In the genomic region with DNA sequence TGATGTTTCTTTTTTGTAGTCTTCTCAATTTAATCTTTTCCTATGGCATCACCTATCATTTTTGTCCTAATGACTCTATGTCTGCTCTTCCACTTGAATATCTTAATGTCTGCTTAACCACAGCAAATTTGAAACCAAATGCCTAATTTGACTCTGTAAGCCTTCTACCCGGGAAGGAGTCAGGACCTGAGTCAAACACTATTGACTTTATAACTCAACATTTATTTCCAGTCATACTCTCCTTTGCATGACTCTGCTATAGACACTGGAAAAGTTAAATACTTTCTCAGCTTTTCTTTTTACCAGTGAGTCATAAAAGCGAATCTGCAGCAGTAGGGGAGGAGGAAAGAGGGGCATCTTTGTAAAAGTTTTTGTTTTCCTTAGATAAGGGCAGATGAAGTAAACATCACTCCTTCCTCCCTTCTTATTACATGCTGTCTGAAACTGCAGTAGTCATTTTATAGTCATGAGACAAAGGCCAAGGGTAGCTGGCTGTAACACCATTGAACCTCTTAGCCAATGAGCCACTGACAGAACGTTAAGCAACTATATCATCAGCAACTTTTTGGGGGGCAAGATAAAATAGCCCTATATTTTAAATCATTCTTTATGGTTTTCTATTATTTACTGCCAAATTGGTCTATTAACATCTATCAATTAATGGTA, we compare ENCODE assay signal across 27 cellular contexts.
DNase-seq lines count a peak whose midpoint lies in the region; ATAC-seq, FAIRE-seq and TF ChIP-seq lines count a peak whose summit lies in the region.
"Had no signal": no experiment of that assay in that cellular context is flagged by ENCODE, and none has a peak within 500 bp of the region (broad histone marks: within the 10 kb centered on the region; RNA-seq: fewer than 3 reads in every experiment).

No MANE protein-coding gene starts in this region.

- H3K36me3 ChIP-seq in bronchial epithelial cell (ENCODE audit: control insufficient read depth, insufficient read depth, low read length) (no peaks in the 10 kb centered on the region), mucosa of descending colon (ENCODE audit: low read depth) (no peaks in the 10 kb centered on the region), transverse colon (no peaks in the 10 kb centered on the region), SK-N-SH (replicated peaks in 1 of 2; ENCODE audit: control insufficient read depth in 1 of 2, insufficient read depth in 2 of 2, low read length in 1 of 2) (no peaks in the 10 kb centered on the region)
- H3K36me3 ChIP-seq: BE2C, BLaER1 had no signal

- no peak overlapping the region for H3K9ac ChIP-seq in SK-N-SH
- H3K9ac ChIP-seq: BLaER1 had no signal

- no peaks in the 10 kb centered on the region for H3K79me2 ChIP-seq in SK-N-SH (ENCODE audit: insufficient read depth)

- no peak overlapping the region for H2AFZ ChIP-seq in SK-N-SH (ENCODE audit: low read depth)

- TF ChIP-seq EP300 in transverse colon (IDR thresholded peaks at IDR 0.05; ENCODE audit: low read depth) (no peak), SK-N-SH (IDR thresholded peaks at IDR 0.05; ENCODE audit: borderline replicate concordance in 1 of 2, low read depth in 1 of 2, low read length in 1 of 2) (no peak)

- TF ChIP-seq CTCF in bronchial epithelial cell (IDR thresholded peaks at IDR 0.05; ENCODE audit: insufficient read depth, low read length, severe bottlenecking) = no peak
- TF ChIP-seq CTCF in mucosa of descending colon (IDR thresholded peaks at IDR 0.05) = no peak
- no peak for TF ChIP-seq CTCF in transverse colon (IDR thresholded peaks at IDR 0.05)
- no peak for TF ChIP-seq CTCF in SK-N-SH (IDR thresholded peaks at IDR 0.05)

- no peaks in the 10 kb centered on the region for H4K20me1 ChIP-seq in SK-N-SH (ENCODE audit: insufficient read depth)
- H4K20me1 ChIP-seq: BLaER1 had no signal

- TF ChIP-seq RAD21 in SK-N-SH (IDR thresholded peaks at IDR 0.05; ENCODE audit: low read length) = no peak

- intact Hi-C loops in mucosa of descending colon (cut with DNase I, micrococcal nuclease) = no loop called here
- intact Hi-C loops in transverse colon (cut with DNase I; ENCODE audit: low total_unique reads) = no loop called here

- in situ Hi-C loops in transverse colon (cut with MboI; ENCODE audit: low pct_ligation_motif_present in 1 of 4, low pct_unique_long_range_greater_than_20kb in 1 of 4, low sequenced_read_pairs in 3 of 4) = no loop called here

- no peak overlapping the region for H3K4me2 ChIP-seq in SK-N-SH
- H3K4me2 ChIP-seq: A549, BLaER1 had no signal

- H3K9me2 ChIP-seq in SK-N-SH = no peaks in the 10 kb centered on the region

- H3F3A ChIP-seq in SK-N-SH (replicated peaks; ENCODE audit: insufficient read depth) = no peaks in the 10 kb centered on the region

- H3K4me3 ChIP-seq in bronchial epithelial cell (ENCODE audit: low read depth, low read length) (no peak overlapping the region), mucosa of descending colon (no peak overlapping the region), transverse colon (no peak overlapping the region), SK-N-SH (ENCODE audit: low read depth in 2 of 2, low read length in 1 of 2) (no peak overlapping the region)
- H3K4me3 ChIP-seq: A549, BLaER1, GM12878 had no signal

- no peak overlapping the region for H3K27ac ChIP-seq in transverse colon
- no peak overlapping the region for H3K27ac ChIP-seq in SK-N-SH (ENCODE audit: low read depth in 2 of 2, low read length in 1 of 2)
- H3K27ac ChIP-seq: 22Rv1, A549, BLaER1 had no signal

- peak; percentile 8 for DNase-seq in AG20443 (ENCODE audit: low spot score)
- DNase-seq in NCI-H526 treated with DMSO at 0.1 percent for 48 hours (lab: John Stamatoyannopoulos, UW) = peak; percentile 88
- DNase-seq in bronchial epithelial cell (ENCODE audit: low read depth) = peak; percentile 28
- DNase-seq in mucosa of descending colon = peak in 1 of 3 donors; percentile 3
- no peak for DNase-seq in transverse colon
- no peak for DNase-seq in SK-N-SH
- no peak for DNase-seq in NCI-H2107 treated with DMSO at 0.1 percent for 48 hours (lab: John Stamatoyannopoulos, UW; ENCODE audit: unreplicated experiment)
- DNase-seq: BE2C; C1 segment of cervical spinal cord; CD4-positive, alpha-beta memory T cell; CD4-positive, CD25-positive, alpha-beta regulatory T cell; CD8-positive, alpha-beta memory T cell; COR-L47; DMS 273 treated with DMSO at 0.1 percent for 48 hours; DMS153; DMS53; DMS79; DND-41; EL; GDM1 had no signal

- peak; percentile 58 for ATAC-seq in mucosa of descending colon
- no peak for ATAC-seq in HG03521 (IDR thresholded peaks at IDR 0.05; ENCODE audit: unreplicated experiment)
- ATAC-seq: A549, GM12878 had no signal

- no peaks in the 10 kb centered on the region for H3K9me3 ChIP-seq in mucosa of descending colon
- no peaks in the 10 kb centered on the region for H3K9me3 ChIP-seq in transverse colon
- no peaks in the 10 kb centered on the region for H3K9me3 ChIP-seq in SK-N-SH
- H3K9me3 ChIP-seq: A549, BE2C, BLaER1 had no signal

- no peaks in the 10 kb centered on the region for H3K27me3 ChIP-seq in bronchial epithelial cell (ENCODE audit: control insufficient read depth, insufficient read depth, low read length)
- no peaks in the 10 kb centered on the region for H3K27me3 ChIP-seq in transverse colon
- no peaks in the 10 kb centered on the region for H3K27me3 ChIP-seq in SK-N-SH (ENCODE audit: insufficient read depth)
- H3K27me3 ChIP-seq: BE2C, BLaER1 had no signal

- FAIRE-seq in bronchial epithelial cell (lab: Jason Lieb, UNC) = no peak
- FAIRE-seq: A549, GM12878, GM12892, GM18507 had no signal

- CTCF ChIA-PET in SK-N-SH (lab: Yijun Ruan, JAX) = no interaction called here

- WGBS in transverse colon (ENCODE audit: low coverage in 1 of 2), 2 donors = 65 to 69% methylated on average over 3 of the region's 3 CpGs
- 4% methylated on average over 3 of the region's 3 CpGs for WGBS in SK-N-SH (ENCODE audit: low lambda C conversion rate)

- POLR2A ChIA-PET in SK-N-SH (lab: Yijun Ruan, JAX) = no interaction called here

- no peaks in the 10 kb centered on the region for H3K4me1 ChIP-seq in mucosa of descending colon (ENCODE audit: low read depth)
- no peaks in the 10 kb centered on the region for H3K4me1 ChIP-seq in transverse colon
- H3K4me1 ChIP-seq in SK-N-SH (ENCODE audit: control insufficient read depth in 1 of 2, insufficient read depth in 2 of 2, low read depth in 1 of 2, low read length in 1 of 2) = no peaks in the 10 kb centered on the region
- H3K4me1 ChIP-seq: A549, BE2C, BLaER1 had no signal

- TF ChIP-seq POLR2A in transverse colon (IDR thresholded peaks at IDR 0.05) = no peak

TF ChIP-seq in SK-N-SH, 30 proteins besides CTCF, POLR2A, EP300 and RAD21:
- TF ChIP-seq TCF12 (IDR thresholded peaks at IDR 0.05) (no peak), CHD2 (IDR thresholded peaks at IDR 0.05; ENCODE audit: low read length, partially characterized antibody) (no peak), MXI1 (IDR thresholded peaks at IDR 0.05; ENCODE audit: low read depth, low read length) (no peak), FOXM1 (IDR thresholded peaks at IDR 0.05; ENCODE audit: low read depth) (no peak), JUND (IDR thresholded peaks at IDR 0.05) (no peak), POLR2AphosphoS5 (IDR thresholded peaks at IDR 0.05; ENCODE audit: low read depth, low read length) (no peak), FOSL2 (IDR thresholded peaks at IDR 0.05; ENCODE audit: borderline replicate concordance, low read depth) (no peak), EZH2phosphoT487 (IDR thresholded peaks at IDR 0.05; ENCODE audit: borderline replicate concordance, low read depth) (no peak), NFIC (IDR thresholded peaks at IDR 0.05; ENCODE audit: borderline replicate concordance) (no peak), FOXJ3 (CRISPR knock-in tag; IDR thresholded peaks at IDR 0.05) (no peak), SIN3A (IDR thresholded peaks at IDR 0.05; ENCODE audit: borderline replicate concordance, low read depth, low read length) (no peak)

Comparison
In these comparisons a context has a peak if more than half of its experiments do, and no peak if none do; other contexts are left out.
1. DNase-seq: peak in AG20443 (single experiment), NCI-H526 treated with DMSO at 0.1 percent for 48 hours (single experiment) and bronchial epithelial cell (single experiment); none in transverse colon (single experiment), SK-N-SH (single experiment) and NCI-H2107 treated with DMSO at 0.1 percent for 48 hours (single experiment).